In the genomic region with DNA sequence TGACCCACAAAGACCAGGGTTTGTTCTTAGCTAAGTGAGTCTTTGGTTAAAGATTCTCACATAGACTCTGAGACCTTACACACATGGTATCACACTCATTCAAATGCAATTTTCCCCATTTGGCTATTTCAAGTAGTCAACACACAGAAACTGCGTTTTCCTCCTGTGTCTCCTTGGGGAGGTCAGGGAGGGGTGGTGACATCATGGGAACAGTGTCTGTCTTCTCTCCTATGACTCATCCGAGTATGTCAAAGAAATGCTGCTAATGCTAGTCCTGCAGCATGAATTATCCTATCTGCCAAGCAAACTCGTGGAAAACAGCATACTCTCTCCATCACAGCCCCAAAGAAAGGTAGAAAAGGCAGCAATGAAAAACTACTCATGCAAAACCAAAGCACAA, we compare ENCODE assay signal across 10 cellular contexts.
A peak's percentile ranks its signal among the peaks of the same experiment; 100 is the strongest.
DNase-seq lines count a peak whose midpoint lies in the region; ATAC-seq, FAIRE-seq and TF ChIP-seq lines count a peak whose summit lies in the region.
"Had no signal": no experiment of that assay in that cellular context is flagged by ENCODE, and none has a peak within 500 bp of the region (broad histone marks: within the 10 kb centered on the region; RNA-seq: fewer than 3 reads in every experiment).

No MANE protein-coding gene starts in this region.

- ATAC-seq in omental fat pad (ENCODE audit: low FRiP score) (peak; percentile 66), HG03460 (IDR thresholded peaks at IDR 0.05; ENCODE audit: unreplicated experiment) (no peak)

- H3K9ac ChIP-seq in OCI-LY3 (ENCODE audit: low read length): no peak overlapping the region

- H3K4me3 ChIP-seq in OCI-LY3 (ENCODE audit: low read length) (no peak overlapping the region), fibroblast of mammary gland (ENCODE audit: control insufficient read depth, low read depth, low read length) (no peak overlapping the region)

- TF ChIP-seq CTCF in OCI-LY3 (IDR thresholded peaks at IDR 0.05; ENCODE audit: low read depth, low read length): no peak
- no peak for TF ChIP-seq CTCF in fibroblast of mammary gland (conservative IDR thresholded peaks at IDR 0.05; ENCODE audit: control insufficient read depth, insufficient read depth, low read depth, low read length)
- no peak for TF ChIP-seq CTCF in omental fat pad (IDR thresholded peaks at IDR 0.05)

- peak overlapping the region; percentile 39 for H3K4me2 ChIP-seq in OCI-LY3 (ENCODE audit: low read length)

- no peaks in the 10 kb centered on the region for H3K36me3 ChIP-seq in OCI-LY3 (replicated peaks; ENCODE audit: low read depth, low read length)

- H3K9me3 ChIP-seq in OCI-LY3 (ENCODE audit: insufficient read depth, low read length): no peaks in the 10 kb centered on the region

- 0 out of 2 replicates have a peak, but pooled peaks cover 4% of the 10 kb centered on the region for H3K27me3 ChIP-seq in OCI-LY3 (ENCODE audit: low read depth, low read length)

- no peak overlapping the region for H3K27ac ChIP-seq in OCI-LY3 (ENCODE audit: low read length)

- no peaks in the 10 kb centered on the region for H3K79me2 ChIP-seq in OCI-LY3 (ENCODE audit: low read length)

- no peak overlapping the region for H2AFZ ChIP-seq in OCI-LY3 (ENCODE audit: low read depth, low read length)

- FAIRE-seq in frontal cortex (lab: Jason Lieb, UNC): no peak

- H3K4me1 ChIP-seq in OCI-LY3 (ENCODE audit: low read length): peaks cover 9% of the 10 kb centered on the region

- peak; percentile 64 for DNase-seq in COLO829 (ENCODE audit: low spot score)
- DNase-seq in fibroblast of mammary gland (ENCODE audit: low read depth): peak; percentile 98
- DNase-seq in omental fat pad (ENCODE audit: low spot score): peak; percentile 22
- DNase-seq in activated T-cell treated with anti-CD3 and anti-CD28 coated beads, Interleukin-2, amount 50 U/mL, for 48 hours: no peak
- no peak for DNase-seq in stimulated activated naive CD4-positive, alpha-beta T cell (lab: John Stamatoyannopoulos, UW)
- no peak for DNase-seq in frontal cortex (ENCODE audit: low spot score in 2 of 2)
- DNase-seq: activated naive CD4-positive, alpha-beta T cell; stimulated activated CD4-positive, alpha-beta T cell treated with anti-CD3 and anti-CD28 coated beads, Interleukin-4, amount 100 ng/mL, for 24 hours had no signal

- H4K20me1 ChIP-seq in OCI-LY3 (ENCODE audit: insufficient read depth, low read length): no peaks in the 10 kb centered on the region

Comparison
In these comparisons a context has a peak if more than half of its experiments do, and no peak if none do; other contexts are left out.
1. DNase-seq: peak in COLO829 (single experiment), fibroblast of mammary gland (single experiment) and omental fat pad (single experiment); none in activated T-cell treated with anti-CD3 and anti-CD28 coated beads, Interleukin-2, amount 50 U/mL, for 48 hours (0 of 2), stimulated activated naive CD4-positive, alpha-beta T cell (0 of 6) and frontal cortex (0 of 2).